20 cellular contexts compared by ENCODE assay signal in the genomic region with DNA sequence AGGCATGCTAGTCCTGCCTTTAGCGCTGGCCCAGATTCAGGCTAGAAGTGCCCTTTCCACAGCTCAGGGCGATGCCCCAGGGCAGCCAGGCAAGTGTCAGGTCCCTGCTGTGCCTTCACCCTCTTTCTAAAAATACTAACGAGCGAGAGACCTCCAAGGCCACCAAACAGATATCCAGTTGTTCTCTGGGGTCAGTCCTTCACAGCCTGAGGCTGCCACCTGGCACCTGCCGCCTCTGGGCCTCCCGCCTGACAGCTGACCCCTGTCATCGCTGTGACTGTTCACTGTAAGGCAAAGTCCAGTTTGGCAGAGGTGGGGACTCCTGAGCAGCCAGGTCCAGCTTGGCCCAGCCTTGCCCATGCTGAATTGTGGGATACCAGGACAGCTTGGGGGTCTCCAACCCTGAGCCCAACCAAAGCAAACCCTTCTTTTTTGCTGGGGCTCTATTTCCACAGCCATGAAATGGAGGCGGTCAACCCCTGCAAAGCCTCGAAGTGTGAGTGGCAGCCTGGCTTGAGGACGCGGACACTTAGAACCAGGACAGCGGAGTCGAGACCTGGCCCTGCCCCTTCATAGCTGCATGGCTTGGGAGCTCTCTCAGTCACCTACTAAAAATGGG.
A peak's percentile ranks its signal among the peaks of the same experiment; 100 is the strongest.
DNase-seq lines count a peak whose midpoint lies in the region; ATAC-seq and TF ChIP-seq lines count a peak whose summit lies in the region.
"Had no signal": no experiment of that assay in that cellular context is flagged by ENCODE, and none has a peak within 500 bp of the region (broad histone marks: within the 10 kb centered on the region; RNA-seq: fewer than 3 reads in every experiment).

No MANE protein-coding gene starts in this region.

- H3K9me3 Mint-ChIP-seq in chondrocyte (ENCODE audit: low read depth), result peaks cover under 1% of the 10 kb centered on the region

- H3K27ac ChIP-seq in psoas muscle, result peak overlapping the region; percentile 94
- H3K27ac ChIP-seq: BLaER1 treated with 17β-estradiol and CSF1 and Interleukin-3, amounts not matched to agents 10 nM and 100 nM; upper lobe of right lung had no signal

- no peaks in the 10 kb centered on the region for H3K9me3 ChIP-seq in psoas muscle
- H3K9me3 ChIP-seq: upper lobe of right lung had no signal

- no peak overlapping the region for H3K27ac Mint-ChIP-seq in chondrocyte (ENCODE audit: unreplicated experiment)

- H3K4me1 ChIP-seq in psoas muscle, result peaks cover 29% of the 10 kb centered on the region

- no peaks in the 10 kb centered on the region for H3K27me3 Mint-ChIP-seq in chondrocyte (ENCODE audit: low read depth)

- H3K36me3 Mint-ChIP-seq in chondrocyte (ENCODE audit: low read depth), result peaks cover under 1% of the 10 kb centered on the region
- H3K36me3 Mint-ChIP-seq: brain had no signal

- 26 to 39% (median 27%) methylated on average over 13 of the region's 13 CpGs for WGBS in psoas muscle, 3 donors

- peak; percentile 50 for ATAC-seq in left colon
- ATAC-seq in psoas muscle, result peak; percentile 92 to 95 (median 94)
- ATAC-seq in HG03342 (IDR thresholded peaks at IDR 0.05; ENCODE audit: unreplicated experiment), result no peak
- ATAC-seq: SK-N-SH treated with all-trans-retinoic acid at 6 μM for 48 hours, upper lobe of right lung had no signal

- no peak overlapping the region for H3K4me3 Mint-ChIP-seq in chondrocyte (ENCODE audit: unreplicated experiment)
- H3K4me3 Mint-ChIP-seq: brain had no signal

- intact Hi-C loops in left colon (cut with DNase I, micrococcal nuclease), result loop anchor here in 1 of 2 donors (10.0 kb wide), 1 partner anchor 151 kb away; no protein-coding TSS in a partner anchor
- intact Hi-C loops in psoas muscle (cut with DNase I), result loop anchor here in 1 of 2 donors (5.0 kb wide), 1 partner anchor 34 kb away; no protein-coding TSS in a partner anchor

- DNase-seq in ELF-1 (ENCODE audit: low read depth, low spot score) (peak; percentile 42), chondrocyte (ENCODE audit: low spot score) (no peak), left colon (no peak), psoas muscle (peak; percentile 51 to 89), NCI-H526 treated with DMSO at 0.1 percent for 48 hours (lab: John Stamatoyannopoulos, UW) (no peak), putamen (ENCODE audit: low spot score) (no peak), NCI-H2196 treated with DMSO at 0.1 percent for 48 hours (lab: John Stamatoyannopoulos, UW; ENCODE audit: unreplicated experiment) (no peak)
- DNase-seq: activated CD4-positive, alpha-beta T cell treated with anti-CD3 and anti-CD28 coated beads, Interleukin-2, amount 50 U/mL, for 48 hours; activated CD4-positive, CD25-positive, alpha-beta regulatory T cell; activated effector memory CD4-positive, alpha-beta T cell treated with anti-CD3 and anti-CD28 coated beads, Interleukin-2, amount 50 U/mL, for 16 hours; GOT3; midbrain; NCI-H2081; NCI-H510A treated with DMSO at 0.1 percent for 48 hours; stimulated activated CD8-positive, alpha-beta memory T cell treated with anti-CD3 and anti-CD28 coated beads, Interleukin-4, amount 100 ng/mL, for 48 hours; upper lobe of right lung had no signal

- H3K36me3 ChIP-seq in psoas muscle (ENCODE audit: insufficient read depth in 1 of 2, low read depth in 1 of 2), result no peaks in the 10 kb centered on the region
- H3K36me3 ChIP-seq: BLaER1 treated with 17β-estradiol and CSF1 and Interleukin-3, amounts not matched to agents 10 nM and 100 nM; upper lobe of right lung had no signal

- H3K4me1 Mint-ChIP-seq in chondrocyte (ENCODE audit: low read depth), result peaks cover 13% of the 10 kb centered on the region

- H3K27me3 ChIP-seq in psoas muscle (ENCODE audit: insufficient read depth in 3 of 3, low read length in 2 of 3), result no peaks in the 10 kb centered on the region
- H3K27me3 ChIP-seq: BLaER1 treated with 17β-estradiol and CSF1 and Interleukin-3, amounts not matched to agents 10 nM and 100 nM; upper lobe of right lung had no signal

- peak overlapping the region; percentile 28 for H3K4me3 ChIP-seq in psoas muscle
- H3K4me3 ChIP-seq: BLaER1 treated with 17β-estradiol and CSF1 and Interleukin-3, amounts not matched to agents 10 nM and 100 nM; upper lobe of right lung had no signal

- TF ChIP-seq CTCF in chondrocyte (IDR thresholded peaks at IDR 0.05) (peak; percentile 42), psoas muscle (IDR thresholded peaks at IDR 0.05) (no peak)

Comparison
In these comparisons a context has a peak if more than half of its experiments do, and no peak if none do; other contexts are left out.
1. DNase-seq: peak in ELF-1 (single experiment) and psoas muscle (2 of 2); none in chondrocyte (single experiment), left colon (0 of 2), NCI-H526 treated with DMSO at 0.1 percent for 48 hours (single experiment), putamen (single experiment) and NCI-H2196 treated with DMSO at 0.1 percent for 48 hours (single experiment).